8 cellular contexts compared by ENCODE assay signal in genomic region chr10:27783660-27784059, GRCh38. TPM values are rescaled to one million over a fixed set of nuclear protein-coding genes. Genes with fewer than 3 reads are reported as not detected.
DNase-seq lines count a peak whose midpoint lies in the region; ATAC-seq and TF ChIP-seq lines count a peak whose summit lies in the region.

No MANE protein-coding gene starts in this region.

- no peak overlapping the region for H3K4me2 ChIP-seq in DOHH2 (ENCODE audit: low read length)

- no peaks in the 10 kb centered on the region for H3K9me2 ChIP-seq in DOHH2 (replicated peaks; ENCODE audit: control insufficient read depth, low read length)

- H3F3A ChIP-seq in DOHH2 (ENCODE audit: control insufficient read depth, insufficient read depth), result no peaks in the 10 kb centered on the region

- DNase-seq in HK-2 (ENCODE audit: unreplicated experiment) (peak; percentile 24), glomerular visceral epithelial cell (ENCODE audit: extremely low spot score) (peak; percentile 82), thoracic aorta (ENCODE audit: low spot score) (no peak), NCI-H526 (lab: John Stamatoyannopoulos, UW) (no peak), esophagus squamous epithelium (lab: John Stamatoyannopoulos, UW) (no peak), epidermal melanocyte (ENCODE audit: insufficient read length, low spot score) (no peak)
- peak; percentile 17 for DNase-seq in activated CD4-positive, alpha-beta T cell treated with anti-CD3 and anti-CD28 coated beads, Interleukin-2, amount 50 U/mL, for 48 hours

- no peaks in the 10 kb centered on the region for H3K79me2 ChIP-seq in DOHH2 (ENCODE audit: control insufficient read depth, low read length)

- no peak for TF ChIP-seq POLR2A in esophagus squamous epithelium (IDR thresholded peaks at IDR 0.05)

- H3K4me1 ChIP-seq in DOHH2 (ENCODE audit: control insufficient read depth, low read length), result no peaks in the 10 kb centered on the region
- peaks cover 3 to 18% of the 10 kb centered on the region in 2 donors for H3K4me1 ChIP-seq in thoracic aorta (ENCODE audit: control insufficient read depth in 1 of 2, low read depth in 2 of 2)
- H3K4me1 ChIP-seq in esophagus squamous epithelium, result no peaks in the 10 kb centered on the region

- no peaks in the 10 kb centered on the region for H3K36me3 ChIP-seq in DOHH2 (ENCODE audit: control insufficient read depth, low read length)
- H3K36me3 ChIP-seq in thoracic aorta, result no peaks in the 10 kb centered on the region
- H3K36me3 ChIP-seq in esophagus squamous epithelium, result no peaks in the 10 kb centered on the region

- 0 to 8% methylated on average over 1 of the region's 1 CpG for WGBS in esophagus squamous epithelium, 2 donors

- no peak overlapping the region for H3K4me3 ChIP-seq in DOHH2 (ENCODE audit: low read length)
- H3K4me3 ChIP-seq in thoracic aorta, result no peak overlapping the region
- H3K4me3 ChIP-seq in esophagus squamous epithelium, result no peak overlapping the region

- H3K27me3 ChIP-seq in DOHH2 (ENCODE audit: control insufficient read depth, low read length) (0 out of 2 replicates have a peak, but pooled peaks cover 3% of the 10 kb centered on the region), thoracic aorta (replicated peaks; ENCODE audit: insufficient read depth) (no peaks in the 10 kb centered on the region), esophagus squamous epithelium (peaks cover 0 to 9% (median 0%) of the 10 kb centered on the region in 4 donors)

- H3K27ac ChIP-seq in DOHH2 (ENCODE audit: low read depth, low read length) (no peak overlapping the region), thoracic aorta (no peak overlapping the region), esophagus squamous epithelium (no peak overlapping the region)

- H4K20me1 ChIP-seq in DOHH2 (ENCODE audit: control insufficient read depth, insufficient read depth, low read depth, low read length), result no peaks in the 10 kb centered on the region

- TF ChIP-seq CTCF in DOHH2 (IDR thresholded peaks at IDR 0.05; ENCODE audit: low read depth, low read length, poor library complexity, severe bottlenecking), result peak; percentile 25
- peak; percentile 38 for TF ChIP-seq CTCF in thoracic aorta (IDR thresholded peaks at IDR 0.05)
- TF ChIP-seq CTCF in esophagus squamous epithelium (IDR thresholded peaks at IDR 0.05), result peak in 2 of 6 experiments; percentile 9 to 31

- ATAC-seq in thoracic aorta (ENCODE audit: insufficient number of reproducible peaks, low FRiP score, low read depth), result peak; percentile 42

- intact Hi-C loops in esophagus squamous epithelium (cut with DNase I), result no loop called here

- no peaks in the 10 kb centered on the region for H3K9me3 ChIP-seq in DOHH2 (ENCODE audit: control insufficient read depth, insufficient read depth, low read length)
- no peaks in the 10 kb centered on the region for H3K9me3 ChIP-seq in thoracic aorta
- H3K9me3 ChIP-seq in esophagus squamous epithelium, result peaks cover 0 to 5% (median 0%) of the 10 kb centered on the region in 3 donors

RNA-seq across cellular contexts. Expression of gene MKX, which starts 38.0 kb away (rescaled TPM):
- total RNA-seq in thoracic aorta (1 to 10 TPM; 2.7 to 8.4 TPM), esophagus squamous epithelium (1 to 10 TPM in 2 of 4 donors, under 1 TPM in 2; 0.19 to 3.3 (median 1.4) TPM)

Comparison
In these comparisons a context has a peak if more than half of its experiments do, and no peak if none do; other contexts are left out.
1. DNase-seq: peak in HK-2 (single experiment), activated CD4-positive, alpha-beta T cell treated with anti-CD3 and anti-CD28 coated beads, Interleukin-2, amount 50 U/mL, for 48 hours (2 of 2) and glomerular visceral epithelial cell (single experiment); none in thoracic aorta (single experiment), NCI-H526 (0 of 2), esophagus squamous epithelium (single experiment) and epidermal melanocyte (single experiment).